ENCODE assay signal across 1 cellular context in genomic region chr7:90403174-90404113, GRCh38.
TF ChIP-seq lines count a peak whose summit lies in the region.

TSS of gene CLDN12 (plus strand) at chr7:90403461. CDS start at chr7:90412677, 9,216 bp downstream.

TF ChIP-seq in HCT116, 20 proteins besides CTCF, POLR2A, EP300 and RAD21 (continued from another document):
- TF ChIP-seq ZFX (IDR thresholded peaks at IDR 0.05) (no peak), SP1 (IDR thresholded peaks at IDR 0.05; ENCODE audit: low read depth) (peak; percentile 28), SIN3A (IDR thresholded peaks at IDR 0.05; ENCODE audit: low read depth) (peak; percentile 60), POLR2AphosphoS5 (IDR thresholded peaks at IDR 0.05; ENCODE audit: low read depth, low read length) (peak; percentile 97), ZNF274 (IDR thresholded peaks at IDR 0.05; ENCODE audit: low read depth, low read length) (no peak), TCF7L2 (IDR thresholded peaks at IDR 0.05; ENCODE audit: borderline replicate concordance, extremely low read depth, insufficient read depth, insufficient read length) (no peak), ELF1 (IDR thresholded peaks at IDR 0.05; ENCODE audit: borderline replicate concordance, low read depth) (peak; percentile 81)
- TF ChIP-seq, protein P1, sequence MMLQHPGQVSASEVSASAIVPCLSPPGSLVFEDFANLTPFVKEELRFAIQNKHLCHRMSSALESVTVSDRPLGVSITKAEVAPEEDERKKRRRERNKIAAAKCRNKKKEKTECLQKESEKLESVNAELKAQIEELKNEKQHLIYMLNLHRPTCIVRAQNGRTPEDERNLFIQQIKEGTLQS (IDR thresholded peaks at IDR 0.05), result no peak
- TF ChIP-seq, protein P2, sequence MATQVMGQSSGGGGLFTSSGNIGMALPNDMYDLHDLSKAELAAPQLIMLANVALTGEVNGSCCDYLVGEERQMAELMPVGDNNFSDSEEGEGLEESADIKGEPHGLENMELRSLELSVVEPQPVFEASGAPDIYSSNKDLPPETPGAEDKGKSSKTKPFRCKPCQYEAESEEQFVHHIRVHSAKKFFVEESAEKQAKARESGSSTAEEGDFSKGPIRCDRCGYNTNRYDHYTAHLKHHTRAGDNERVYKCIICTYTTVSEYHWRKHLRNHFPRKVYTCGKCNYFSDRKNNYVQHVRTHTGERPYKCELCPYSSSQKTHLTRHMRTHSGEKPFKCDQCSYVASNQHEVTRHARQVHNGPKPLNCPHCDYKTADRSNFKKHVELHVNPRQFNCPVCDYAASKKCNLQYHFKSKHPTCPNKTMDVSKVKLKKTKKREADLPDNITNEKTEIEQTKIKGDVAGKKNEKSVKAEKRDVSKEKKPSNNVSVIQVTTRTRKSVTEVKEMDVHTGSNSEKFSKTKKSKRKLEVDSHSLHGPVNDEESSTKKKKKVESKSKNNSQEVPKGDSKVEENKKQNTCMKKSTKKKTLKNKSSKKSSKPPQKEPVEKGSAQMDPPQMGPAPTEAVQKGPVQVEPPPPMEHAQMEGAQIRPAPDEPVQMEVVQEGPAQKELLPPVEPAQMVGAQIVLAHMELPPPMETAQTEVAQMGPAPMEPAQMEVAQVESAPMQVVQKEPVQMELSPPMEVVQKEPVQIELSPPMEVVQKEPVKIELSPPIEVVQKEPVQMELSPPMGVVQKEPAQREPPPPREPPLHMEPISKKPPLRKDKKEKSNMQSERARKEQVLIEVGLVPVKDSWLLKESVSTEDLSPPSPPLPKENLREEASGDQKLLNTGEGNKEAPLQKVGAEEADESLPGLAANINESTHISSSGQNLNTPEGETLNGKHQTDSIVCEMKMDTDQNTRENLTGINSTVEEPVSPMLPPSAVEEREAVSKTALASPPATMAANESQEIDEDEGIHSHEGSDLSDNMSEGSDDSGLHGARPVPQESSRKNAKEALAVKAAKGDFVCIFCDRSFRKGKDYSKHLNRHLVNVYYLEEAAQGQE (IDR thresholded peaks at IDR 0.05; ENCODE audit: low read depth), result no peak
